Comparison of ENCODE assay signal across 8 cellular contexts in the genomic region with DNA sequence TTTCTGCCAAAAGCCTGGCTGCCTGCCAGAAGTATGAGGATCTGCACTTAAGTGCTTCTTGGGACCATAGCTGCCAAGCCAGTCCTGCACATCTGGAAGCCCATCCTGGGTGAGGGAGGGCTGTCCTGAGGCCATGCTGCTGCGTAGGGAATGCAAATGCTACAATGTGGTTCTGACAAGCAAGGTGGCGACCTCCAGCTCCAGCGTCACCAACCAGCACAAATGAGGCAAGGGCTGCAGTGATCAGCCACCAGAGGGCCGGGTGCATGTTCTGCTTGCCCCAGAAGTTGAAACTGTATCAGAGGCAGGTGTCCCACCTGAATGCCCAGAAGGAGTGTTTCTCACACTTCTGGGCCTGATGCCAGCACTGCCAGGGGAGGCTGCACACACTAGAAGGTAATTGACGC.
DNase-seq lines count a peak whose midpoint lies in the region; ATAC-seq and TF ChIP-seq lines count a peak whose summit lies in the region.

No MANE protein-coding gene starts in this region.

- 65 to 71% (median 67%) methylated on average over 2 to 5 of the region's 5 CpGs for WGBS in spleen, 5 donors
- WGBS in suprapubic skin, result 41% methylated on average over 5 of the region's 5 CpGs

- H3K9me3 ChIP-seq in spleen, result no peaks in the 10 kb centered on the region
- no peaks in the 10 kb centered on the region for H3K9me3 ChIP-seq in suprapubic skin

- H3K27me3 ChIP-seq in HL-60 (ENCODE audit: insufficient read depth, poor library complexity, severe bottlenecking) (no peaks in the 10 kb centered on the region), spleen (replicated peaks in 1 of 7) (no peaks in the 10 kb centered on the region), suprapubic skin (no peaks in the 10 kb centered on the region)

- no peak for TF ChIP-seq EP300 in suprapubic skin (IDR thresholded peaks at IDR 0.05)

- intact Hi-C loops in spleen (cut with DNase I; ENCODE audit: low total_unique reads), result no loop called here

- H3K27ac ChIP-seq in HL-60 (replicated peaks) (no peak overlapping the region), VCaP (no peak overlapping the region), coronary artery (no peak overlapping the region), spleen (no peak overlapping the region), suprapubic skin (no peak overlapping the region)

- H3K36me3 ChIP-seq in spleen, result no peaks in the 10 kb centered on the region
- H3K36me3 ChIP-seq in suprapubic skin, result no peaks in the 10 kb centered on the region

- no peaks in the 10 kb centered on the region for H3K4me1 ChIP-seq in spleen
- H3K4me1 ChIP-seq in suprapubic skin, result no peaks in the 10 kb centered on the region

- H3K4me1 Mint-ChIP-seq in stimulated activated memory B cell treated with anti-CD40 and anti-IgM and Interleukin-4, amounts not matched to agents 10 μg/mL and 1 μg/mL and 100 μg/mL, for 72 hours, result peaks cover 11% of the 10 kb centered on the region

- TF ChIP-seq POLR2A in spleen (IDR thresholded peaks at IDR 0.05), result no peak
- TF ChIP-seq POLR2A in suprapubic skin (IDR thresholded peaks at IDR 0.05), result no peak

- H3K4me3 Mint-ChIP-seq in stimulated activated memory B cell treated with anti-CD40 and anti-IgM and Interleukin-4, amounts not matched to agents 10 μg/mL and 1 μg/mL and 100 μg/mL, for 72 hours, result no peak overlapping the region

- peak; percentile 68 for DNase-seq in DMS153 (lab: John Stamatoyannopoulos, UW)
- peak in 1 of 2 experiments; percentile 11 for DNase-seq in HL-60 (ENCODE audit: low read depth in 1 of 2, low spot score in 1 of 2)
- no peak for DNase-seq in coronary artery (ENCODE audit: low spot score)
- no peak for DNase-seq in spleen
- DNase-seq in suprapubic skin (ENCODE audit: low spot score in 2 of 2), result no peak

- ATAC-seq in GM19372 (IDR thresholded peaks at IDR 0.05; ENCODE audit: low read depth, unreplicated experiment), result peak; percentile 79
- ATAC-seq in stimulated activated memory B cell treated with anti-CD40 and anti-IgM and Interleukin-4, amounts not matched to agents 10 μg/mL and 1 μg/mL and 100 μg/mL, for 72 hours, result peak; percentile 40

- H3K4me3 ChIP-seq in HL-60 (replicated peaks; ENCODE audit: insufficient read depth, low read length) (no peak overlapping the region), coronary artery (no peak overlapping the region), spleen (no peak overlapping the region), suprapubic skin (no peak overlapping the region)

- H3K9me3 Mint-ChIP-seq in stimulated activated memory B cell treated with anti-CD40 and anti-IgM and Interleukin-4, amounts not matched to agents 10 μg/mL and 1 μg/mL and 100 μg/mL, for 72 hours, result no peaks in the 10 kb centered on the region

- H3K27ac Mint-ChIP-seq in stimulated activated memory B cell treated with anti-CD40 and anti-IgM and Interleukin-4, amounts not matched to agents 10 μg/mL and 1 μg/mL and 100 μg/mL, for 72 hours, result no peak overlapping the region

- H3K36me3 Mint-ChIP-seq in stimulated activated memory B cell treated with anti-CD40 and anti-IgM and Interleukin-4, amounts not matched to agents 10 μg/mL and 1 μg/mL and 100 μg/mL, for 72 hours, result no peaks in the 10 kb centered on the region

- H3K27me3 Mint-ChIP-seq in stimulated activated memory B cell treated with anti-CD40 and anti-IgM and Interleukin-4, amounts not matched to agents 10 μg/mL and 1 μg/mL and 100 μg/mL, for 72 hours, result peaks cover 11% of the 10 kb centered on the region

- TF ChIP-seq CTCF in HL-60 (IDR thresholded peaks at IDR 0.05; ENCODE audit: insufficient read depth, low read length), result peak; percentile 8
- TF ChIP-seq CTCF in VCaP (conservative IDR thresholded peaks at IDR 0.05), result peak; percentile 51; the same call in 1 of the 2 replicates
- no peak for TF ChIP-seq CTCF in coronary artery (IDR thresholded peaks at IDR 0.05)
- TF ChIP-seq CTCF in spleen (IDR thresholded peaks at IDR 0.05 in 8 of 11, conservative IDR thresholded peaks at IDR 0.05 in 3 of 11), result peak in 1 of 11 experiments; percentile 9
- TF ChIP-seq CTCF in suprapubic skin (IDR thresholded peaks at IDR 0.05), result no peak

Comparison
In these comparisons a context has a peak if more than half of its experiments do, and no peak if none do; other contexts are left out.
1. CTCF ChIP-seq: peak in HL-60 (single experiment) and VCaP (single experiment); none in coronary artery (single experiment) and suprapubic skin (0 of 2).